10 cellular contexts compared by ENCODE assay signal in genomic region chrX:153651540-153652079, GRCh38. TPM values are rescaled to one million over a fixed set of nuclear protein-coding genes. Genes with fewer than 3 reads are reported as not detected.
DNase-seq lines count a peak whose midpoint lies in the region; ATAC-seq and TF ChIP-seq lines count a peak whose summit lies in the region.
"Had no signal": no experiment of that assay in that cellular context is flagged by ENCODE, and none has a peak within 500 bp of the region (broad histone marks: within the 10 kb centered on the region; RNA-seq: fewer than 3 reads in every experiment).

No MANE protein-coding gene starts in this region.

- intact Hi-C loops in Calu3 (cut with micrococcal nuclease; ENCODE audit: unreplicated experiment) (no loop called here), right lobe of liver (cut with DNase I) (no loop called here)

- ATAC-seq in right lobe of liver (peak; percentile 51 to 61 (median 56)), GM21825 (IDR thresholded peaks at IDR 0.05; ENCODE audit: unreplicated experiment) (no peak), upper lobe of left lung (ENCODE audit: low FRiP score in 2 of 2) (no peak)
- ATAC-seq: stimulated activated memory B cell treated with anti-CD40 and anti-IgM and Interleukin-4, amounts not matched to agents 10 μg/mL and 1 μg/mL and 100 μg/mL, for 72 hours had no signal

- TF ChIP-seq EP300 in upper lobe of left lung (IDR thresholded peaks at IDR 0.05) = no peak

- H3K4me1 ChIP-seq in right lobe of liver = no peaks in the 10 kb centered on the region
- peaks cover 4 to 15% (median 7%) of the 10 kb centered on the region in 4 donors for H3K4me1 ChIP-seq in upper lobe of left lung

- no peak overlapping the region for H3K4me3 Mint-ChIP-seq in Calu3 (ENCODE audit: low read depth, unreplicated experiment)
- H3K4me3 Mint-ChIP-seq: stimulated activated memory B cell treated with anti-CD40 and anti-IgM and Interleukin-4, amounts not matched to agents 10 μg/mL and 1 μg/mL and 100 μg/mL, for 72 hours had no signal

- CTCF ChIA-PET in Calu3 (lab: Charles Lee) = no interaction called here

- BruUV-seq in Calu3 (replicated peaks; lab: Mats Ljungman, UMichigan) = no TSS peak

- H3K9me3 ChIP-seq in right lobe of liver = no peaks in the 10 kb centered on the region
- H3K9me3 ChIP-seq in upper lobe of left lung = peaks cover 0 to 16% (median 2%) of the 10 kb centered on the region in 4 donors

- H3K27ac Mint-ChIP-seq in Calu3 (ENCODE audit: unreplicated experiment) = no peak overlapping the region
- H3K27ac Mint-ChIP-seq: stimulated activated memory B cell treated with anti-CD40 and anti-IgM and Interleukin-4, amounts not matched to agents 10 μg/mL and 1 μg/mL and 100 μg/mL, for 72 hours had no signal

- H3K27me3 ChIP-seq in right lobe of liver (peaks cover 0 to 8% of the 10 kb centered on the region in 2 donors), upper lobe of left lung (peaks cover 0 to 36% (median 4%) of the 10 kb centered on the region in 4 donors)

- no peaks in the 10 kb centered on the region for H3K9me3 Mint-ChIP-seq in Calu3 (ENCODE audit: low read depth, unreplicated experiment)
- H3K9me3 Mint-ChIP-seq: stimulated activated memory B cell treated with anti-CD40 and anti-IgM and Interleukin-4, amounts not matched to agents 10 μg/mL and 1 μg/mL and 100 μg/mL, for 72 hours had no signal

- no peaks in the 10 kb centered on the region for H3K36me3 Mint-ChIP-seq in Calu3 (ENCODE audit: insufficient read depth, unreplicated experiment)
- H3K36me3 Mint-ChIP-seq: stimulated activated memory B cell treated with anti-CD40 and anti-IgM and Interleukin-4, amounts not matched to agents 10 μg/mL and 1 μg/mL and 100 μg/mL, for 72 hours had no signal

- WGBS in right lobe of liver (ENCODE audit: insufficient coverage, low coverage, low lambda C conversion rate, missing lambda C conversion rate) = 59% methylated on average over 3 of the region's 9 CpGs
- 83% methylated on average over 9 of the region's 9 CpGs; no CpG with 5 or more reads in 1 of the 2 donors for WGBS in upper lobe of left lung, 2 donors

- H3K4me1 Mint-ChIP-seq in Calu3 (ENCODE audit: low read depth, unreplicated experiment) = no peaks in the 10 kb centered on the region
- H3K4me1 Mint-ChIP-seq: stimulated activated memory B cell treated with anti-CD40 and anti-IgM and Interleukin-4, amounts not matched to agents 10 μg/mL and 1 μg/mL and 100 μg/mL, for 72 hours had no signal

- peaks cover 25% of the 10 kb centered on the region for H3K27me3 Mint-ChIP-seq in Calu3 (ENCODE audit: unreplicated experiment)

- H3K27ac ChIP-seq in right lobe of liver (no peak overlapping the region), upper lobe of left lung (no peak overlapping the region)

- TF ChIP-seq POLR2A in right lobe of liver (IDR thresholded peaks at IDR 0.05) (no peak), upper lobe of left lung (IDR thresholded peaks at IDR 0.05) (no peak)

- TF ChIP-seq CTCF in Calu3 (IDR thresholded peaks at IDR 0.05; ENCODE audit: unreplicated experiment) (peak; percentile 47), GM20000 (IDR thresholded peaks at IDR 0.05; ENCODE audit: extremely low read depth, missing control alignments) (no peak), right lobe of liver (IDR thresholded peaks at IDR 0.05) (peak; percentile 24 to 41 (median 30)), upper lobe of left lung (IDR thresholded peaks at IDR 0.05) (peak in 3 of 6 experiments; percentile 9 to 14 (median 13))

- H3K36me3 ChIP-seq in right lobe of liver (no peaks in the 10 kb centered on the region), upper lobe of left lung (no peaks in the 10 kb centered on the region)

- H3K4me3 ChIP-seq in right lobe of liver (no peak overlapping the region), upper lobe of left lung (no peak overlapping the region)

- DNase-seq in Calu3 = no peak
- DNase-seq in GM20000 (ENCODE audit: low spot score) = peak; percentile 44
- peak; percentile 33 for DNase-seq in SW480 (ENCODE audit: low spot score)
- peak in 2 of 3 donors; percentile 18 to 34 for DNase-seq in right lobe of liver
- no peak for DNase-seq in hippocampal formation (lab: John Stamatoyannopoulos, UW)
- no peak for DNase-seq in NCI-H187 treated with DMSO at 0.1 percent for 48 hours (lab: John Stamatoyannopoulos, UW)
- no peak for DNase-seq in upper lobe of left lung
- DNase-seq: caudate nucleus had no signal

RNA-seq across cellular contexts. Expression of gene DUSP9, which starts 4.6 kb away (rescaled TPM):
- total RNA-seq in Calu3 (2022) (0.19 and 0.27 TPM in 2 replicates), right lobe of liver (1 to 10 TPM in 2 of 6 experiments, under 1 TPM in 4; 0.33 to 3.9 (median 0.69) TPM), upper lobe of left lung (under 1 TPM in 3 of 6 donors, not detected in 3; 0.14 to 0.44 (median 0.27) TPM)

RNA-seq across cellular contexts. Expression of gene PNCK, which starts 22.0 kb away (rescaled TPM):
- 1.1 TPM in 1 of 2 replicates, not detected in the other for total RNA-seq in Calu3 (2022)
- total RNA-seq in right lobe of liver = under 1 TPM in 1 of 6 experiments, not detected in 5; 0.86 TPM
- total RNA-seq in upper lobe of left lung = 1 to 10 TPM in 1 of 6 donors, under 1 TPM in 1, not detected in 4; 0.47 to 5.2 TPM

RNA-seq across cellular contexts. Expression of gene SLC6A8, which starts 36.1 kb away (rescaled TPM):
- total RNA-seq in Calu3 (2022) (24.6 and 27.4 TPM in 2 replicates), right lobe of liver (1 to 10 TPM; 1.6 to 9.2 (median 2.9) TPM), upper lobe of left lung (1 to 10 TPM; 3.9 to 8.1 (median 6.1) TPM)

RNA-seq across cellular contexts. Expression of gene CCNQ, which starts 52.7 kb away (rescaled TPM):
- total RNA-seq in Calu3 (2022) (17.8 and 18.9 TPM in 2 replicates), right lobe of liver (10 to 100 TPM in 2 of 6 experiments, 1 to 10 TPM in 4; 5.6 to 14.0 (median 7.5) TPM), upper lobe of left lung (10 to 100 TPM; 13.4 to 48.2 (median 24.6) TPM)

Comparison
In these comparisons a context has a peak if more than half of its experiments do, and no peak if none do; other contexts are left out.
1. DNase-seq: peak in GM20000 (single experiment), SW480 (single experiment) and right lobe of liver (2 of 3); none in Calu3 (single experiment), hippocampal formation (0 of 2), NCI-H187 treated with DMSO at 0.1 percent for 48 hours (single experiment) and upper lobe of left lung (0 of 2).
2. ATAC-seq: peak in right lobe of liver (4 of 4); none in GM21825 (single experiment) and upper lobe of left lung (0 of 2).